ENCODE assay signal across 1 cellular context in the genomic region with DNA sequence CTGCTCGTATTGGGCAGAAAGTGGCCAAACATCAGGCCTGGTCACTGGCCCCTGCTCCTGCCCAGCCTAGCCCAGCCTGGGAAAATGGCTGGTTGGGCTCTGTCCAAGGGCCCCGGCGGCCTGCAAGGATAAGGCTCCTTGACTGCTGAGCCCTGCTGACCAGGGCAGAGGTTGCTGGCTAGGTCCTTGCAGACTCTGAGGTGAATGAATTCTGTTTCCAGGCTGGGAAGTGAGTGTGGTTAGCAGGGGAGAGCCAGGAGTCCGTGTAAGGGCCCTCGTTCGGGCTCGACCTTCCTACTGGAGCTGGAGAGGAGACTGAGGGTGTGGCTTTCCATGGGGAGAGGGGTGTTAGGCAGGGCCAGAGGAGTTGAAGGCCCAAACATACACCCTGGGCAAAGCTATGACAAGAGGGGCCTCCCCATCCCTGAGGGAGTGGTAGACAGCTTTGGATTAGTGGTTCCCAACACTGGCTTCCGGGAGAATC.
TF ChIP-seq lines count a peak whose summit lies in the region.

No MANE protein-coding gene starts in this region.

TF ChIP-seq in HepG2, 621 proteins besides CTCF, POLR2A, EP300 and RAD21 (continued from another document):
- TF ChIP-seq JDP2 (CRISPR knock-in tag; IDR thresholded peaks at IDR 0.05; ENCODE audit: borderline replicate concordance): no peak
- TF ChIP-seq ZFP41 (CRISPR knock-in tag; IDR thresholded peaks at IDR 0.05; ENCODE audit: borderline replicate concordance): no peak
- TF ChIP-seq ELF1 (CRISPR knock-in tag; IDR thresholded peaks at IDR 0.05): 0 out of 2 replicates have a peak, but pooled peaks have one; percentile 12
- TF ChIP-seq MED1 (CRISPR knock-in tag; IDR thresholded peaks at IDR 0.05): peak; percentile 68
- TF ChIP-seq GZF1 (CRISPR knock-in tag; IDR thresholded peaks at IDR 0.05): no peak
- no peak for TF ChIP-seq ZNF776 (CRISPR knock-in tag; IDR thresholded peaks at IDR 0.05)
- TF ChIP-seq, protein P1, sequence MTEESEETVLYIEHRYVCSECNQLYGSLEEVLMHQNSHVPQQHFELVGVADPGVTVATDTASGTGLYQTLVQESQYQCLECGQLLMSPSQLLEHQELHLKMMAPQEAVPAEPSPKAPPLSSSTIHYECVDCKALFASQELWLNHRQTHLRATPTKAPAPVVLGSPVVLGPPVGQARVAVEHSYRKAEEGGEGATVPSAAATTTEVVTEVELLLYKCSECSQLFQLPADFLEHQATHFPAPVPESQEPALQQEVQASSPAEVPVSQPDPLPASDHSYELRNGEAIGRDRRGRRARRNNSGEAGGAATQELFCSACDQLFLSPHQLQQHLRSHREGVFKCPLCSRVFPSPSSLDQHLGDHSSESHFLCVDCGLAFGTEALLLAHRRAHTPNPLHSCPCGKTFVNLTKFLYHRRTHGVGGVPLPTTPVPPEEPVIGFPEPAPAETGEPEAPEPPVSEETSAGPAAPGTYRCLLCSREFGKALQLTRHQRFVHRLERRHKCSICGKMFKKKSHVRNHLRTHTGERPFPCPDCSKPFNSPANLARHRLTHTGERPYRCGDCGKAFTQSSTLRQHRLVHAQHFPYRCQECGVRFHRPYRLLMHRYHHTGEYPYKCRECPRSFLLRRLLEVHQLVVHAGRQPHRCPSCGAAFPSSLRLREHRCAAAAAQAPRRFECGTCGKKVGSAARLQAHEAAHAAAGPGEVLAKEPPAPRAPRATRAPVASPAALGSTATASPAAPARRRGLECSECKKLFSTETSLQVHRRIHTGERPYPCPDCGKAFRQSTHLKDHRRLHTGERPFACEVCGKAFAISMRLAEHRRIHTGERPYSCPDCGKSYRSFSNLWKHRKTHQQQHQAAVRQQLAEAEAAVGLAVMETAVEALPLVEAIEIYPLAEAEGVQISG (CRISPR knock-in tag; IDR thresholded peaks at IDR 0.05): peak; percentile 42
- TF ChIP-seq, protein P2, sequence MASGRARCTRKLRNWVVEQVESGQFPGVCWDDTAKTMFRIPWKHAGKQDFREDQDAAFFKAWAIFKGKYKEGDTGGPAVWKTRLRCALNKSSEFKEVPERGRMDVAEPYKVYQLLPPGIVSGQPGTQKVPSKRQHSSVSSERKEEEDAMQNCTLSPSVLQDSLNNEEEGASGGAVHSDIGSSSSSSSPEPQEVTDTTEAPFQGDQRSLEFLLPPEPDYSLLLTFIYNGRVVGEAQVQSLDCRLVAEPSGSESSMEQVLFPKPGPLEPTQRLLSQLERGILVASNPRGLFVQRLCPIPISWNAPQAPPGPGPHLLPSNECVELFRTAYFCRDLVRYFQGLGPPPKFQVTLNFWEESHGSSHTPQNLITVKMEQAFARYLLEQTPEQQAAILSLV (CRISPR knock-in tag; IDR thresholded peaks at IDR 0.05; ENCODE audit: borderline replicate concordance): no peak
- no peak for TF ChIP-seq ZNF460 (CRISPR knock-in tag; IDR thresholded peaks at IDR 0.05; ENCODE audit: borderline replicate concordance)
- no peak; the same call in 1 of the 2 replicates for TF ChIP-seq MAZ (IDR thresholded peaks at IDR 0.05; ENCODE audit: borderline replicate concordance, low read depth, low read length)
- TF ChIP-seq MAZ (CRISPR knock-in tag; IDR thresholded peaks at IDR 0.05; ENCODE audit: low read depth): no peak
- no peak for TF ChIP-seq NR3C1 (CRISPR knock-in tag; IDR thresholded peaks at IDR 0.05)
- TF ChIP-seq NFKBIZ (CRISPR knock-in tag; IDR thresholded peaks at IDR 0.05): no peak
- TF ChIP-seq, protein P3, sequence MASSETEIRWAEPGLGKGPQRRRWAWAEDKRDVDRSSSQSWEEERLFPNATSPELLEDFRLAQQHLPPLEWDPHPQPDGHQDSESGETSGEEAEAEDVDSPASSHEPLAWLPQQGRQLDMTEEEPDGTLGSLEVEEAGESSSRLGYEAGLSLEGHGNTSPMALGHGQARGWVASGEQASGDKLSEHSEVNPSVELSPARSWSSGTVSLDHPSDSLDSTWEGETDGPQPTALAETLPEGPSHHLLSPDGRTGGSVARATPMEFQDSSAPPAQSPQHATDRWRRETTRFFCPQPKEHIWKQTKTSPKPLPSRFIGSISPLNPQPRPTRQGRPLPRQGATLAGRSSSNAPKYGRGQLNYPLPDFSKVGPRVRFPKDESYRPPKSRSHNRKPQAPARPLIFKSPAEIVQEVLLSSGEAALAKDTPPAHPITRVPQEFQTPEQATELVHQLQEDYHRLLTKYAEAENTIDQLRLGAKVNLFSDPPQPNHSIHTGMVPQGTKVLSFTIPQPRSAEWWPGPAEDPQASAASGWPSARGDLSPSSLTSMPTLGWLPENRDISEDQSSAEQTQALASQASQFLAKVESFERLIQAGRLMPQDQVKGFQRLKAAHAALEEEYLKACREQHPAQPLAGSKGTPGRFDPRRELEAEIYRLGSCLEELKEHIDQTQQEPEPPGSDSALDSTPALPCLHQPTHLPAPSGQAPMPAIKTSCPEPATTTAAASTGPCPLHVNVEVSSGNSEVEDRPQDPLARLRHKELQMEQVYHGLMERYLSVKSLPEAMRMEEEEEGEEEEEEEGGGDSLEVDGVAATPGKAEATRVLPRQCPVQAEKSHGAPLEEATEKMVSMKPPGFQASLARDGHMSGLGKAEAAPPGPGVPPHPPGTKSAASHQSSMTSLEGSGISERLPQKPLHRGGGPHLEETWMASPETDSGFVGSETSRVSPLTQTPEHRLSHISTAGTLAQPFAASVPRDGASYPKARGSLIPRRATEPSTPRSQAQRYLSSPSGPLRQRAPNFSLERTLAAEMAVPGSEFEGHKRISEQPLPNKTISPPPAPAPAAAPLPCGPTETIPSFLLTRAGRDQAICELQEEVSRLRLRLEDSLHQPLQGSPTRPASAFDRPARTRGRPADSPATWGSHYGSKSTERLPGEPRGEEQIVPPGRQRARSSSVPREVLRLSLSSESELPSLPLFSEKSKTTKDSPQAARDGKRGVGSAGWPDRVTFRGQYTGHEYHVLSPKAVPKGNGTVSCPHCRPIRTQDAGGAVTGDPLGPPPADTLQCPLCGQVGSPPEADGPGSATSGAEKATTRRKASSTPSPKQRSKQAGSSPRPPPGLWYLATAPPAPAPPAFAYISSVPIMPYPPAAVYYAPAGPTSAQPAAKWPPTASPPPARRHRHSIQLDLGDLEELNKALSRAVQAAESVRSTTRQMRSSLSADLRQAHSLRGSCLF (CRISPR knock-in tag; IDR thresholded peaks at IDR 0.05; ENCODE audit: borderline replicate concordance): no peak
- TF ChIP-seq SKI (IDR thresholded peaks at IDR 0.05; ENCODE audit: partially characterized antibody): no peak
- TF ChIP-seq, protein P4, sequence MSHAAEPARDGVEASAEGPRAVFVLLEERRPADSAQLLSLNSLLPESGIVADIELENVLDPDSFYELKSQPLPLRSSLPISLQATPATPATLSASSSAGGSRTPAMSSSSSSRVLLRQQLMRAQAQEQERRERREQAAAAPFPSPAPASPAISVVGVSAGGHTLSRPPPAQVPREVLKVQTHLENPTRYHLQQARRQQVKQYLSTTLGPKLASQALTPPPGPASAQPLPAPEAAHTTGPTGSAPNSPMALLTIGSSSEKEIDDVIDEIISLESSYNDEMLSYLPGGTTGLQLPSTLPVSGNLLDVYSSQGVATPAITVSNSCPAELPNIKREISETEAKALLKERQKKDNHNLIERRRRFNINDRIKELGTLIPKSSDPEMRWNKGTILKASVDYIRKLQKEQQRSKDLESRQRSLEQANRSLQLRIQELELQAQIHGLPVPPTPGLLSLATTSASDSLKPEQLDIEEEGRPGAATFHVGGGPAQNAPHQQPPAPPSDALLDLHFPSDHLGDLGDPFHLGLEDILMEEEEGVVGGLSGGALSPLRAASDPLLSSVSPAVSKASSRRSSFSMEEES (CRISPR knock-in tag; IDR thresholded peaks at IDR 0.05): no peak
- no peak for TF ChIP-seq PITX1 (CRISPR knock-in tag; IDR thresholded peaks at IDR 0.05)
- TF ChIP-seq ZBTB20 (CRISPR knock-in tag; IDR thresholded peaks at IDR 0.05; ENCODE audit: borderline replicate concordance, low read depth): no peak
